In genomic region chr9:108953983-108954574, GRCh38 we compare ENCODE assay signal across 8 cellular contexts.
DNase-seq lines count a peak whose midpoint lies in the region; ATAC-seq lines count a peak whose summit lies in the region.

No MANE protein-coding gene starts in this region.

- no peak overlapping the region for H3K4me3 Mint-ChIP-seq in stimulated activated memory B cell treated with anti-CD40 and anti-IgM and Interleukin-4, amounts not matched to agents 10 μg/mL and 1 μg/mL and 100 μg/mL, for 72 hours

- no peaks in the 10 kb centered on the region for H3K4me1 Mint-ChIP-seq in stimulated activated memory B cell treated with anti-CD40 and anti-IgM and Interleukin-4, amounts not matched to agents 10 μg/mL and 1 μg/mL and 100 μg/mL, for 72 hours

- DNase-seq in AML-193 (lab: John Stamatoyannopoulos, UW) (peak; percentile 17 to 38), NCI-H2227 (lab: John Stamatoyannopoulos, UW; ENCODE audit: unreplicated experiment) (peak; percentile 31), left kidney (ENCODE audit: low read depth, low spot score) (peak; percentile 47)
- peak; percentile 20 for DNase-seq in central memory CD4-positive, alpha-beta T cell

- no peaks in the 10 kb centered on the region for H3K27me3 Mint-ChIP-seq in stimulated activated memory B cell treated with anti-CD40 and anti-IgM and Interleukin-4, amounts not matched to agents 10 μg/mL and 1 μg/mL and 100 μg/mL, for 72 hours

- H3K9me3 Mint-ChIP-seq in stimulated activated memory B cell treated with anti-CD40 and anti-IgM and Interleukin-4, amounts not matched to agents 10 μg/mL and 1 μg/mL and 100 μg/mL, for 72 hours = no peaks in the 10 kb centered on the region

- no peak overlapping the region for H3K27ac Mint-ChIP-seq in stimulated activated memory B cell treated with anti-CD40 and anti-IgM and Interleukin-4, amounts not matched to agents 10 μg/mL and 1 μg/mL and 100 μg/mL, for 72 hours

- no peaks in the 10 kb centered on the region for H3K36me3 Mint-ChIP-seq in stimulated activated memory B cell treated with anti-CD40 and anti-IgM and Interleukin-4, amounts not matched to agents 10 μg/mL and 1 μg/mL and 100 μg/mL, for 72 hours

- ATAC-seq in GM21360 (IDR thresholded peaks at IDR 0.05; ENCODE audit: unreplicated experiment) (peak; percentile 63), HG03457 (IDR thresholded peaks at IDR 0.05; ENCODE audit: unreplicated experiment) (no peak), HG02938 (IDR thresholded peaks at IDR 0.05; ENCODE audit: unreplicated experiment) (no peak)
- no peak for ATAC-seq in stimulated activated memory B cell treated with anti-CD40 and anti-IgM and Interleukin-4, amounts not matched to agents 10 μg/mL and 1 μg/mL and 100 μg/mL, for 72 hours
